ENCODE assay signal across 16 cellular contexts in the genomic region with DNA sequence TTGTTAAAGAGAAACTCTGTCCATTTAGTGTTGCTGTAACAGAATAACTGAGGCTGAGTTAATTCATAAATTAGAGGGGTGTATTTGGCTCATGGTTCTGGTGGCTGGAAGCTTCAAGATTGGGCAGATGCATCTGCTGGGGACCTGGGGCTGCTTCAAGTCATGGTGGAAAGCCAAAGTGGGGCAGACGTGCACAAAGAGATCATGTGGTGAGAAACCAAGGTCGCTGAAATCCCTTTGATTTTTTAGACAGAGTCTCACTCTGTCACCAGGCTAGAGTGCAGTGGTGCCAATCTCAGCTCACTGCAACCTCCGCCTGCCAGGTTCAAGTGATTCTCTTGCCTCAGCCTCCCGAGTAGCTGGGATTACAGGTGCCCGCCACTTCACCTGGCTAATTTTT. TPM values are rescaled to one million over a fixed set of nuclear protein-coding genes. Genes with fewer than 3 reads are reported as not detected.
DNase-seq lines count a peak whose midpoint lies in the region; ATAC-seq and TF ChIP-seq lines count a peak whose summit lies in the region.
"Had no signal": no experiment of that assay in that cellular context is flagged by ENCODE, and none has a peak within 500 bp of the region (broad histone marks: within the 10 kb centered on the region; RNA-seq: fewer than 3 reads in every experiment).

No MANE protein-coding gene starts in this region.

- in situ Hi-C loops in GM18951 (cut with MboI; ENCODE audit: low sequenced_read_pairs, unreplicated experiment) = no loop called here

- peak overlapping the region; percentile 43 for H3K27ac Mint-ChIP-seq in activated T-cell treated with anti-CD3 and anti-CD28 coated beads, Interleukin-2, amount 50 U/mL, for 72 hours
- H3K27ac Mint-ChIP-seq in T-helper 17 cell = no peak overlapping the region
- H3K27ac Mint-ChIP-seq in natural killer cell treated with Interleukin-12 subunit alpha and Interleukin-12 subunit beta and Interleukin-15 and Interleukin-18, amount 100 ng/mL, for 72 hours = peak overlapping the region; percentile 23 to 74

- no peaks in the 10 kb centered on the region for H3K27me3 Mint-ChIP-seq in activated T-cell treated with anti-CD3 and anti-CD28 coated beads, Interleukin-2, amount 50 U/mL, for 72 hours (ENCODE audit: low read depth)
- H3K27me3 Mint-ChIP-seq in T-helper 17 cell = no peaks in the 10 kb centered on the region
- no peaks in the 10 kb centered on the region for H3K27me3 Mint-ChIP-seq in natural killer cell treated with Interleukin-12 subunit alpha and Interleukin-12 subunit beta and Interleukin-15 and Interleukin-18, amount 100 ng/mL, for 72 hours

- no peak for ATAC-seq in activated T-cell treated with anti-CD3 and anti-CD28 coated beads, Interleukin-2, amount 50 U/mL, for 72 hours (replicated peaks in 1 of 2)
- peak; percentile 49 for ATAC-seq in T-helper 17 cell
- no peak for ATAC-seq in natural killer cell treated with Interleukin-12 subunit alpha and Interleukin-12 subunit beta and Interleukin-15 and Interleukin-18, amount 100 ng/mL, for 72 hours
- ATAC-seq in left ventricle myocardium superior = no peak

- no peak for DNase-seq in activated T-cell treated with anti-CD3 and anti-CD28 coated beads, Interleukin-2, amount 50 U/mL, for 72 hours
- DNase-seq in activated T-cell treated with anti-CD3 and anti-CD28 coated beads, Interleukin-2, amount 50 U/mL, for 1 hour = no peak
- DNase-seq in T-helper 17 cell (no peak), GM20000 (ENCODE audit: low spot score) (no peak), SK-N-DZ (ENCODE audit: low spot score) (no peak), left ventricle myocardium superior (no peak)
- DNase-seq in natural killer cell treated with Interleukin-12 subunit alpha and Interleukin-12 subunit beta and Interleukin-15 and Interleukin-18, amount 100 ng/mL, for 72 hours (ENCODE audit: low spot score) = no peak
- DNase-seq: DMS 273 treated with DMSO at 0.1 percent for 48 hours, EL, HCEC 1CT, IMR-90, NCI-H1436 treated with DMSO at 0.1 percent for 48 hours, NCI-H2107, NCI-H226, NCI-H526 had no signal

- H3K4me1 Mint-ChIP-seq in activated T-cell treated with anti-CD3 and anti-CD28 coated beads, Interleukin-2, amount 50 U/mL, for 72 hours (ENCODE audit: low read depth) = peaks cover 12% of the 10 kb centered on the region
- H3K4me1 Mint-ChIP-seq in T-helper 17 cell = peaks cover 37% of the 10 kb centered on the region
- peaks cover 32 to 38% of the 10 kb centered on the region in 2 donors for H3K4me1 Mint-ChIP-seq in natural killer cell treated with Interleukin-12 subunit alpha and Interleukin-12 subunit beta and Interleukin-15 and Interleukin-18, amount 100 ng/mL, for 72 hours (ENCODE audit: low read depth in 2 of 2)

- no peaks in the 10 kb centered on the region for H3K9me3 ChIP-seq in T-helper 17 cell (ENCODE audit: control insufficient read depth, low read length, poor library complexity, severe bottlenecking)

- TF ChIP-seq POLR2A in GM18951 (IDR thresholded peaks at IDR 0.05; ENCODE audit: extremely low read depth, insufficient read depth, insufficient read length) = peak; percentile 22

- H3K36me3 Mint-ChIP-seq in activated T-cell treated with anti-CD3 and anti-CD28 coated beads, Interleukin-2, amount 50 U/mL, for 72 hours (ENCODE audit: insufficient read depth in 2 of 2) = peaks cover 0 to 3% of the 10 kb centered on the region in 2 donors
- H3K36me3 Mint-ChIP-seq in T-helper 17 cell (ENCODE audit: low read depth) = peaks cover 8% of the 10 kb centered on the region
- peaks cover 34% of the 10 kb centered on the region for H3K36me3 Mint-ChIP-seq in natural killer cell treated with Interleukin-12 subunit alpha and Interleukin-12 subunit beta and Interleukin-15 and Interleukin-18, amount 100 ng/mL, for 72 hours

- no peak for TF ChIP-seq CTCF in GM20000 (IDR thresholded peaks at IDR 0.05; ENCODE audit: extremely low read depth, missing control alignments)

- no peak overlapping the region for H3K4me3 Mint-ChIP-seq in activated T-cell treated with anti-CD3 and anti-CD28 coated beads, Interleukin-2, amount 50 U/mL, for 72 hours
- no peak overlapping the region for H3K4me3 Mint-ChIP-seq in T-helper 17 cell
- H3K4me3 Mint-ChIP-seq in natural killer cell treated with Interleukin-12 subunit alpha and Interleukin-12 subunit beta and Interleukin-15 and Interleukin-18, amount 100 ng/mL, for 72 hours = peak overlapping the region; percentile 46

- intact Hi-C loops in left ventricle myocardium superior (cut with micrococcal nuclease) = no loop called here

- peaks cover 0 to 1% of the 10 kb centered on the region in 2 donors for H3K9me3 Mint-ChIP-seq in activated T-cell treated with anti-CD3 and anti-CD28 coated beads, Interleukin-2, amount 50 U/mL, for 72 hours
- H3K9me3 Mint-ChIP-seq in natural killer cell treated with Interleukin-12 subunit alpha and Interleukin-12 subunit beta and Interleukin-15 and Interleukin-18, amount 100 ng/mL, for 72 hours = no peaks in the 10 kb centered on the region

RNA-seq across cellular contexts. Expression of a gene that starts 46.0 kb away (rescaled TPM):
- total RNA-seq in activated T-cell treated with anti-CD3 and anti-CD28 coated beads, Interleukin-2, amount 50 U/mL, for 72 hours = 1 to 10 TPM; 2.6 to 2.7 TPM
- total RNA-seq in T-helper 17 cell = 10 to 100 TPM; 12.5 to 13.7 TPM
- total RNA-seq in natural killer cell treated with Interleukin-12 subunit alpha and Interleukin-12 subunit beta and Interleukin-15 and Interleukin-18, amount 100 ng/mL, for 72 hours = 10 to 100 TPM; 29.8 to 31.2 TPM
- polyA plus RNA-seq in SK-N-DZ (2014; cell fraction: cytosol; rRNA removed) = 8.6 and 27.6 TPM in 2 replicates
- polyA plus RNA-seq in SK-N-DZ (2014; cell fraction: nucleus; rRNA removed) = 12.3 and 13.5 TPM in 2 replicates
- 13.5 TPM for total RNA-seq in left ventricle myocardium superior
